Comparison of ENCODE assay signal across 17 cellular contexts in the genomic region with DNA sequence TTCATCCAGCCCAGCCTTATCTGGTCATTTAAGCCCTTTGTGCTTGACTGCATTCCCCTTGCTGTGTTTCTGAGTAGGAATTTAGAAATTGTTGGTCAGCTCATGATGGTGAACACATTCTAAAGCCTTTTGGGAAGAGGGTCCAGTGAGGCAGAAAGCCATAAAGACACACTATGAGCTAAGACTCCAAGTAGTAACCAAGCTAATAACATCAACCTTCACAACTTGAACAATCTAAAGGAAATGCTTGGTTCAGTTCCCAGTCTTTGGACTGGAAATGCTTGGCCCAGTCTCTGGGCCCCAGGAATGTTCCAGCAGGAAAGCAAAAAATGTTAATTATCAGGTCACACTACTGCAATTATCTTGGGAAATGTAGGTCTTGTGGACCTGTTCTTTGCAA. TPM values are rescaled to one million over a fixed set of nuclear protein-coding genes. Genes with fewer than 3 reads are reported as not detected.
A peak's percentile ranks its signal among the peaks of the same experiment; 100 is the strongest.
DNase-seq lines count a peak whose midpoint lies in the region; ATAC-seq and TF ChIP-seq lines count a peak whose summit lies in the region.
"Had no signal": no experiment of that assay in that cellular context is flagged by ENCODE, and none has a peak within 500 bp of the region (broad histone marks: within the 10 kb centered on the region; RNA-seq: fewer than 3 reads in every experiment).

No MANE protein-coding gene starts in this region.

- no peaks in the 10 kb centered on the region for H3K23me2 ChIP-seq in H9 (ENCODE audit: insufficient read length, low read depth, low read length, poor library complexity, severe bottlenecking)

- no peak overlapping the region for H2BK5ac ChIP-seq in H9 (ENCODE audit: insufficient read length, low read length)

- peaks cover 5% of the 10 kb centered on the region for H3K79me1 ChIP-seq in H9 (ENCODE audit: insufficient read depth, low read depth, low read length, poor library complexity, severe bottlenecking)

- H3K4me1 Mint-ChIP-seq in activated CD4-positive, alpha-beta T cell treated with anti-CD3 and anti-CD28 coated beads, Interleukin-2, amount 10 ng/mL, durations not matched to agents 24 days and 14 days, result peaks cover 57% of the 10 kb centered on the region
- H3K4me1 Mint-ChIP-seq in activated CD4-positive, alpha-beta T cell treated with anti-CD3 and anti-CD28 coated beads for 36 hours, result peaks cover 30% of the 10 kb centered on the region
- peaks cover 38 to 52% of the 10 kb centered on the region in 2 experiments for H3K4me1 Mint-ChIP-seq in H9

- H3K4me3 ChIP-seq in subcutaneous abdominal adipose tissue (ENCODE audit: low read depth in 1 of 5, low read length in 5 of 5), result peak overlapping the region in 1 of 5 donors; percentile 11
- no peak overlapping the region for H3K4me3 ChIP-seq in tibial artery

- H3K27ac Mint-ChIP-seq in activated CD4-positive, alpha-beta T cell treated with anti-CD3 and anti-CD28 coated beads, Interleukin-2, amount 10 ng/mL, durations not matched to agents 24 days and 14 days, result no peak overlapping the region
- H3K27ac Mint-ChIP-seq in activated CD4-positive, alpha-beta T cell treated with anti-CD3 and anti-CD28 coated beads for 36 hours, result no peak overlapping the region
- peak overlapping the region in 1 of 3 experiments; percentile 4; a peak in 3 of 7 replicates for H3K27ac Mint-ChIP-seq in H9
- H3K27ac Mint-ChIP-seq: T-helper 2 cell treated with Interferon-gamma antibody and Interleukin-4, amounts not matched to agents 5 μg/mL and 100 μg/mL, for 36 hours had no signal

- H2BK12ac ChIP-seq in H9 (ENCODE audit: insufficient read length, low read depth, low read length), result no peak overlapping the region

- H2BK120ac ChIP-seq in H9 (ENCODE audit: low read depth, low read length, poor library complexity, severe bottlenecking), result no peak overlapping the region

- H3K27me3 ChIP-seq in subcutaneous abdominal adipose tissue (ENCODE audit: control insufficient read depth in 5 of 5, insufficient read depth in 4 of 5, low read length in 5 of 5), result no peaks in the 10 kb centered on the region
- H3K27me3 ChIP-seq in H9 (ENCODE audit: insufficient read depth, low read length), result no peaks in the 10 kb centered on the region
- no peaks in the 10 kb centered on the region for H3K27me3 ChIP-seq in tibial artery

- no peak overlapping the region for H3K23ac ChIP-seq in H9 (ENCODE audit: insufficient read length, low read depth, low read length)

- H4K91ac ChIP-seq in H9 (ENCODE audit: insufficient read length, low read depth, low read length), result no peak overlapping the region

- peak overlapping the region in 1 of 5 donors; percentile 38 for H3K9ac ChIP-seq in subcutaneous abdominal adipose tissue (ENCODE audit: low read length in 5 of 5)
- no peak overlapping the region for H3K9ac ChIP-seq in H9 (ENCODE audit: extremely low read depth, insufficient read length, low read length)

- H3K9me3 Mint-ChIP-seq in activated CD4-positive, alpha-beta T cell treated with anti-CD3 and anti-CD28 coated beads, Interleukin-2, amount 10 ng/mL, durations not matched to agents 24 days and 14 days, result peaks cover 6% of the 10 kb centered on the region
- H3K9me3 Mint-ChIP-seq in activated CD4-positive, alpha-beta T cell treated with anti-CD3 and anti-CD28 coated beads for 36 hours (ENCODE audit: low read depth), result no peaks in the 10 kb centered on the region
- peaks cover 11 to 20% of the 10 kb centered on the region in 2 experiments for H3K9me3 Mint-ChIP-seq in H9
- H3K9me3 Mint-ChIP-seq: immature natural killer cell; T-helper 2 cell treated with Interferon-gamma antibody and Interleukin-4, amounts not matched to agents 5 μg/mL and 100 μg/mL, for 36 hours had no signal

- no peak overlapping the region for H3K4ac ChIP-seq in H9 (ENCODE audit: low read depth, low read length)

- H3K4me1 ChIP-seq in subcutaneous abdominal adipose tissue (ENCODE audit: control insufficient read depth in 5 of 5, insufficient read depth in 5 of 5, low read length in 5 of 5) (peaks cover 1 to 35% (median 26%) of the 10 kb centered on the region in 5 donors), H9 (ENCODE audit: insufficient read depth, low read length) (peaks cover 4% of the 10 kb centered on the region; the same call in 1 of the 2 replicates), tibial artery (peaks cover 0 to 38% (median 9%) of the 10 kb centered on the region in 4 donors)

- H3K36me3 Mint-ChIP-seq in activated CD4-positive, alpha-beta T cell treated with anti-CD3 and anti-CD28 coated beads, Interleukin-2, amount 10 ng/mL, durations not matched to agents 24 days and 14 days (ENCODE audit: low read depth), result peaks cover 55% of the 10 kb centered on the region
- H3K36me3 Mint-ChIP-seq in activated CD4-positive, alpha-beta T cell treated with anti-CD3 and anti-CD28 coated beads for 36 hours (ENCODE audit: low read depth), result peaks cover 23% of the 10 kb centered on the region
- H3K36me3 Mint-ChIP-seq in H9 (ENCODE audit: insufficient read depth in 1 of 3, low read depth in 3 of 3), result peaks cover 36 to 42% (median 41%) of the 10 kb centered on the region in 3 experiments

- TF ChIP-seq CTCF in H9 (conservative IDR thresholded peaks at IDR 0.05) (no peak), tibial artery (IDR thresholded peaks at IDR 0.05) (no peak)

- H3K36me3 ChIP-seq in subcutaneous abdominal adipose tissue (ENCODE audit: control insufficient read depth in 5 of 5, insufficient read depth in 5 of 5, low read length in 5 of 5) (peaks cover 4 to 12% (median 8%) of the 10 kb centered on the region in 5 donors), tibial artery (peaks cover 7 to 9% (median 8%) of the 10 kb centered on the region in 3 donors)

- CTCF ChIA-PET in activated CD4-positive, alpha-beta T cell treated with anti-CD3 and anti-CD28 coated beads for 36 hours (lab: Charles Lee), result interaction anchor here (0.7 kb wide), 1 partner anchor 37 kb away, joined by 3 read pairs; no protein-coding TSS in a partner anchor

- H3K14ac ChIP-seq in H9 (ENCODE audit: insufficient read depth, low read length), result no peak overlapping the region

- no peak overlapping the region for H3T11ph ChIP-seq in H9 (ENCODE audit: low read length)

- H3K27ac ChIP-seq in subcutaneous abdominal adipose tissue (ENCODE audit: low read depth, low read length) (peak overlapping the region; percentile 4), H9 (ENCODE audit: insufficient read length, low read depth, low read length) (no peak overlapping the region), tibial artery (peak overlapping the region in 1 of 2 donors; percentile 42)
- H3K27ac ChIP-seq: 22Rv1 had no signal

- POLR2A ChIA-PET in activated CD4-positive, alpha-beta T cell treated with anti-CD3 and anti-CD28 coated beads for 36 hours (lab: Charles Lee), result no interaction called here

- no peak overlapping the region for H2AK5ac ChIP-seq in H9 (ENCODE audit: insufficient read length, low read length)

- H2BK15ac ChIP-seq in H9 (ENCODE audit: low read depth, low read length), result no peak overlapping the region

- H2AFZ ChIP-seq in H9 (ENCODE audit: low read length), result no peak overlapping the region

- no peak overlapping the region for H2BK20ac ChIP-seq in H9 (ENCODE audit: low read depth, low read length, poor library complexity, severe bottlenecking)

- H3K4me3 Mint-ChIP-seq in activated CD4-positive, alpha-beta T cell treated with anti-CD3 and anti-CD28 coated beads, Interleukin-2, amount 10 ng/mL, durations not matched to agents 24 days and 14 days, result peak overlapping the region; percentile 39
- no peak overlapping the region for H3K4me3 Mint-ChIP-seq in activated CD4-positive, alpha-beta T cell treated with anti-CD3 and anti-CD28 coated beads for 36 hours
- H3K4me3 Mint-ChIP-seq in H9, result no peak overlapping the region
- H3K4me3 Mint-ChIP-seq: activated CD8-positive, alpha-beta T cell treated with anti-CD3 and anti-CD28 coated beads, Interleukin-2, amount 10 ng/mL, durations not matched to agents 7 days and 5 days; nephron progenitor cell; T-helper 2 cell treated with Interferon-gamma antibody and Interleukin-4, amounts not matched to agents 5 μg/mL and 100 μg/mL, for 36 hours had no signal

- intact Hi-C loops in activated CD4-positive, alpha-beta T cell treated with anti-CD3 and anti-CD28 coated beads, Interleukin-2, amount 10 ng/mL, durations not matched to agents 24 days and 14 days (cut with micrococcal nuclease), result no loop called here
- intact Hi-C loops in activated CD4-positive, alpha-beta T cell treated with anti-CD3 and anti-CD28 coated beads for 36 hours (cut with DNase I, micrococcal nuclease), result no loop called here
- intact Hi-C loops in tibial artery (cut with DNase I; ENCODE audit: low total_unique reads), result no loop called here

- H4K8ac ChIP-seq in H9 (replicated peaks; ENCODE audit: insufficient read length, low read depth, low read length), result no peak overlapping the region

- no peak overlapping the region for H3K18ac ChIP-seq in H9 (ENCODE audit: insufficient read length, low read depth, low read length)

- H3K56ac ChIP-seq in H9 (ENCODE audit: insufficient read length, low read depth, low read length), result no peak overlapping the region

- ATAC-seq in activated CD4-positive, alpha-beta T cell treated with anti-CD3 and anti-CD28 coated beads for 36 hours, result no peak
- ATAC-seq: activated CD8-positive, alpha-beta T cell treated with anti-CD3 and anti-CD28 coated beads, Interleukin-2, amount 10 ng/mL, durations not matched to agents 7 days and 5 days had no signal

- no peak overlapping the region for H4K5ac ChIP-seq in H9 (ENCODE audit: insufficient read length, low read depth, low read length)

- H3K79me2 ChIP-seq in H9 (ENCODE audit: insufficient read depth, low read length), result peaks cover 3% of the 10 kb centered on the region; the same call in 1 of the 2 replicates

- no peaks in the 10 kb centered on the region for H4K20me1 ChIP-seq in H9 (ENCODE audit: control insufficient read depth, insufficient read depth, insufficient read length)

- peak; percentile 42 for DNase-seq in activated CD4-positive, alpha-beta T cell treated with anti-CD3 and anti-CD28 coated beads, Interleukin-2, amount 10 ng/mL, durations not matched to agents 24 days and 14 days
- no peak for DNase-seq in activated CD4-positive, alpha-beta T cell treated with anti-CD3 and anti-CD28 coated beads for 36 hours
- DNase-seq in dermis blood vessel endothelial cell, result peak; percentile 59
- peak; percentile 74 for DNase-seq in kidney tubule cell (ENCODE audit: low spot score)
- DNase-seq in H9, result no peak
- DNase-seq in NCI-H524 (lab: John Stamatoyannopoulos, UW), result no peak
- no peak for DNase-seq in tibial artery
- DNase-seq: activated CD8-positive, alpha-beta T cell treated with anti-CD3 and anti-CD28 coated beads, Interleukin-2, amount 10 ng/mL, durations not matched to agents 7 days and 5 days; activated gamma-delta T cell; immature natural killer cell; NCI-H1105 treated with DMSO at 0.1 percent for 48 hours; NCI-H510A; nephron progenitor cell; RPMI8226 had no signal

- H3K27me3 Mint-ChIP-seq in activated CD4-positive, alpha-beta T cell treated with anti-CD3 and anti-CD28 coated beads, Interleukin-2, amount 10 ng/mL, durations not matched to agents 24 days and 14 days, result no peaks in the 10 kb centered on the region
- H3K27me3 Mint-ChIP-seq in activated CD4-positive, alpha-beta T cell treated with anti-CD3 and anti-CD28 coated beads for 36 hours, result no peaks in the 10 kb centered on the region
- H3K27me3 Mint-ChIP-seq in H9 (ENCODE audit: low read depth), result no peaks in the 10 kb centered on the region

- no peaks in the 10 kb centered on the region for H3K9me3 ChIP-seq in subcutaneous abdominal adipose tissue (ENCODE audit: control insufficient read depth in 5 of 5, low read length in 5 of 5)
- peaks cover 5% of the 10 kb centered on the region for H3K9me3 ChIP-seq in H9 (ENCODE audit: control insufficient read depth, low read depth, low read length)
- no peaks in the 10 kb centered on the region for H3K9me3 ChIP-seq in tibial artery

- no peak overlapping the region for H3K4me2 ChIP-seq in H9 (ENCODE audit: insufficient read depth, insufficient read length, low read length)

RNA-seq across cellular contexts. Expression of a gene that starts 7.7 kb away (rescaled TPM):
- 84.2 and 86.0 TPM in 2 replicates for total RNA-seq in activated CD4-positive, alpha-beta T cell treated with anti-CD3 and anti-CD28 coated beads, Interleukin-2, amount 10 ng/mL, durations not matched to agents 24 days and 14 days
- 10 to 100 TPM; 65.1 to 66.1 TPM for total RNA-seq in activated CD4-positive, alpha-beta T cell treated with anti-CD3 and anti-CD28 coated beads for 36 hours
- total RNA-seq in dermis blood vessel endothelial cell (102 and 131 TPM in 2 replicates), H9 (2021) (48.9 and 54.8 TPM in 2 replicates)

Comparison
In these comparisons a context has a peak if more than half of its experiments do, and no peak if none do; other contexts are left out.
1. DNase-seq: peak in activated CD4-positive, alpha-beta T cell treated with anti-CD3 and anti-CD28 coated beads, Interleukin-2, amount 10 ng/mL, durations not matched to agents 24 days and 14 days (single experiment), dermis blood vessel endothelial cell (single experiment) and kidney tubule cell (single experiment); none in activated CD4-positive, alpha-beta T cell treated with anti-CD3 and anti-CD28 coated beads for 36 hours (single experiment), H9 (single experiment), NCI-H524 (0 of 2) and tibial artery (0 of 2).